Comparison of ENCODE assay signal across 17 cellular contexts in the genomic region with DNA sequence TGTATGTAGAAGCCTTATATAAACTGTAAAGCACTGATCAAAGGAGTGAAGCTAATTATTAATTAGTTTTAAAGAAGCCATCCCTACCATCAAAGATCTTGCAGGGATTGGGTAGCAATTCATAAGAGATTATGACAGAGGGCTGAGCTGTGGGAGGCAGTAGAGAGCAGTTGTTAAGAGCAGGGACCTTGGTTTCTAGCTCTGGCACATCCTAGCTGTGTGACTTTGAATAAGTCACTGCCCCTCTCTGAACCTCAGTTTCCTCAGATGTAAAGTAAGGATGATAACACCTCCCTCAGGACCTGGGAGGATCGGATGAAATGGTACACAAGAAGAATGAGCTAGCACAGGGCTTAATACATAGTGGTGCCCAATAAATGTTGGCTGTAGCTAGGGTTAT. TPM values are rescaled to one million over a fixed set of nuclear protein-coding genes. Genes with fewer than 3 reads are reported as not detected.
A peak's percentile ranks its signal among the peaks of the same experiment; 100 is the strongest.
DNase-seq lines count a peak whose midpoint lies in the region; TF ChIP-seq lines count a peak whose summit lies in the region.
"Had no signal": no experiment of that assay in that cellular context is flagged by ENCODE, and none has a peak within 500 bp of the region (broad histone marks: within the 10 kb centered on the region; RNA-seq: fewer than 3 reads in every experiment).

No MANE protein-coding gene starts in this region.

- H3K4me1 ChIP-seq in Karpas-422 (ENCODE audit: low read length) (peaks cover 7% of the 10 kb centered on the region), mesendoderm (ENCODE audit: control insufficient read depth, low read depth, low read length) (no peaks in the 10 kb centered on the region)

- H4K5ac ChIP-seq in mesendoderm (ENCODE audit: low read length): no peak overlapping the region

- H2BK15ac ChIP-seq in mesendoderm (replicated peaks; ENCODE audit: low read depth): no peak overlapping the region

- DNase-seq in DMS53 (lab: John Stamatoyannopoulos, UW): peak; percentile 14
- DNase-seq in DMS53 treated with DMSO at 0.1 percent for 48 hours (lab: John Stamatoyannopoulos, UW; ENCODE audit: unreplicated experiment): no peak
- DNase-seq in Karpas-422: peak; percentile 48
- no peak for DNase-seq in astrocyte of the spinal cord (ENCODE audit: low read depth, low spot score)
- DNase-seq in mesendoderm: peak; percentile 13
- no peak for DNase-seq in SW 1271 (lab: John Stamatoyannopoulos, UW)
- no peak for DNase-seq in HuH-7.5 (ENCODE audit: low spot score)
- DNase-seq in caudate nucleus (lab: John Stamatoyannopoulos, UW): no peak
- DNase-seq: activated CD8-positive, alpha-beta T cell treated with anti-CD3 and anti-CD28 coated beads, Interleukin-2, amount 10 ng/mL, durations not matched to agents 7 days and 5 days; central memory CD4-positive, alpha-beta T cell; DMS153; effector memory CD8-positive, alpha-beta T cell; foreskin fibroblast; mesenchymal stem cell; NCI-H187 treated with DMSO at 0.1 percent for 48 hours; stimulated activated naive CD4-positive, alpha-beta T cell had no signal

- no peak overlapping the region for H3K23ac ChIP-seq in mesendoderm (ENCODE audit: low read length)

- no peak overlapping the region for H3K27ac ChIP-seq in Karpas-422 (ENCODE audit: low read length)
- H3K27ac ChIP-seq in mesendoderm (ENCODE audit: low read depth, low read length): no peak overlapping the region
- no peak overlapping the region for H3K27ac ChIP-seq in caudate nucleus (ENCODE audit: low read depth, low read length)

- no peaks in the 10 kb centered on the region for H3K9me3 ChIP-seq in Karpas-422 (ENCODE audit: low read length)

- H2AFZ ChIP-seq in Karpas-422 (ENCODE audit: low read length): no peak overlapping the region

- H3K27me3 ChIP-seq in Karpas-422 (ENCODE audit: low read length): no peaks in the 10 kb centered on the region
- no peaks in the 10 kb centered on the region for H3K27me3 ChIP-seq in mesendoderm (ENCODE audit: insufficient read depth, low read length, poor library complexity)

- WGBS in mesendoderm (ENCODE audit: extremely low coverage, insufficient coverage, low lambda C conversion rate): no CpG with 5 or more reads among the region's 1 CpG

- no peak overlapping the region for H3K56ac ChIP-seq in mesendoderm (ENCODE audit: low read length)

- H3K79me1 ChIP-seq in mesendoderm (ENCODE audit: low read length): no peaks in the 10 kb centered on the region

- no peak overlapping the region for H2AK5ac ChIP-seq in mesendoderm (ENCODE audit: low read length)

- no peak overlapping the region for H3K4ac ChIP-seq in mesendoderm (ENCODE audit: low read depth, low read length)

- peak; percentile 14 for TF ChIP-seq CTCF in astrocyte of the spinal cord (IDR thresholded peaks at IDR 0.05; ENCODE audit: low read depth, low read length)

- H4K8ac ChIP-seq in mesendoderm (ENCODE audit: low read depth, low read length): no peak overlapping the region

- no peaks in the 10 kb centered on the region for H3K79me2 ChIP-seq in Karpas-422 (ENCODE audit: low read length)
- H3K79me2 ChIP-seq in mesendoderm (ENCODE audit: control insufficient read depth, insufficient read depth, low read length): no peaks in the 10 kb centered on the region

- no peak overlapping the region for H2BK5ac ChIP-seq in mesendoderm (ENCODE audit: low read length)

- H3K9ac ChIP-seq in Karpas-422 (ENCODE audit: low read length): no peak overlapping the region
- no peak overlapping the region for H3K9ac ChIP-seq in mesendoderm (ENCODE audit: low read length)

- H3K36me3 ChIP-seq in Karpas-422 (ENCODE audit: insufficient read depth, low read length) (no peaks in the 10 kb centered on the region), mesendoderm (ENCODE audit: control insufficient read depth, insufficient read depth, low read length) (no peaks in the 10 kb centered on the region)

- H3K4me3 ChIP-seq in Karpas-422 (ENCODE audit: low read length) (no peak overlapping the region), astrocyte of the spinal cord (ENCODE audit: low read depth, low read length) (no peak overlapping the region), mesendoderm (ENCODE audit: low read length) (no peak overlapping the region)

- no peak overlapping the region for H3K18ac ChIP-seq in mesendoderm (ENCODE audit: low read length)

- in situ Hi-C loops in astrocyte of the spinal cord (cut with HindIII; ENCODE audit: low sequenced_read_pairs): no loop called here

- H3K4me2 ChIP-seq in Karpas-422 (ENCODE audit: low read depth, low read length, poor library complexity, severe bottlenecking) (no peak overlapping the region), mesendoderm (ENCODE audit: low read length) (no peak overlapping the region)

- H3K9me2 ChIP-seq in Karpas-422 (replicated peaks; ENCODE audit: insufficient read depth, low read length): no peaks in the 10 kb centered on the region

- H4K20me1 ChIP-seq in Karpas-422 (ENCODE audit: insufficient read depth, low read depth, low read length): no peaks in the 10 kb centered on the region

- H2BK120ac ChIP-seq in mesendoderm (ENCODE audit: low read depth, low read length): no peak overlapping the region

RNA-seq across cellular contexts. Expression of gene APLN, which starts 45.4 kb away (rescaled TPM):
- total RNA-seq in Karpas-422 (2014; rRNA removed; shearing (Covaris generic); ENCODE audit: low replicate concordance): not detected in 2 replicates
- 0.86 TPM for polyA plus RNA-seq in mesendoderm (2013, experiment 1 of 2)
- polyA plus RNA-seq in mesendoderm (2013, experiment 2 of 2): 0.73 TPM
- polyA plus RNA-seq: CD14-positive monocyte had no signal

Comparison
In these comparisons a context has a peak if more than half of its experiments do, and no peak if none do; other contexts are left out.
1. DNase-seq: peak in DMS53 (single experiment), Karpas-422 (single experiment) and mesendoderm (single experiment); none in DMS53 treated with DMSO at 0.1 percent for 48 hours (single experiment), astrocyte of the spinal cord (single experiment), SW 1271 (0 of 2), HuH-7.5 (single experiment) and caudate nucleus (0 of 61).